In the genomic region with DNA sequence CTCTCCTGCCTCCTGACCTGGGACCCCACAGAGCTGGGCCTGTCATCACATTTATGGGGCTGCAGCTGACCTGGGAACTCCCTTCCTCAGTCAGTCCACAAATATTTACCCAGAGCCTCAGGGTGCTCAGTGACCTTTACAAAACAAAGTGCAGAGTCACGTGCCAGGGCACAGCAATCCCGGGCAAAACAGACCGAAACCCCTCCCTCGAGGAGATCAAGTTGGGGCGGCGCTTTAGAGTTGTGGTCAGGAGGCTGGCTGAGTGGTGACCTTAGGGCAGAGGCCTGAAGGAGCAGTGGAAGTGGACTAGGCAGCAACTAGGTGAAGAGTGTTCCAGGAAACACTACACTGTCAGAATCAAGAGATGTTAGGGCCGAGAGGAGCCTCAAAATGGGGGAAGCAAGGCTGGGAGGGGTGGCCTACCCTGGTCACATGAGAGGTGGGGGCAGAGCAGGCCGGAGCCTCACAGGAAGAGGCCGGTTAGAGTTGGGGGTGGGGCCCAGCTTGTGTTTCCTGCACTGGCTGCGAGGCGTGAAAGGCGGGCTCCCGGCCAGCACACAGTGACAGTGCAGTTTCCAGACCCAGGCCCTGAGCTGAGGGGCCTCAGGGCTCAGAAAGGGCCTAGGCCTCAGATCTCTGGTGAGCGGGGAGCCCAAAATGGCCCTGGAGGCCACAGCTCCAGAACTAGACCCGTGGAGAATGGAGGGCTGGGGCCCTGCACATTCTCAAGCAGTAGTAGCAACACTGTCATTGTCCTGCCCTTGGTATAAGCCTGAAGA, we compare ENCODE assay signal across 8 cellular contexts. TPM values are rescaled to one million over a fixed set of nuclear protein-coding genes. Genes with fewer than 3 reads are reported as not detected.
A peak's percentile ranks its signal among the peaks of the same experiment; 100 is the strongest.
DNase-seq lines count a peak whose midpoint lies in the region; TF ChIP-seq lines count a peak whose summit lies in the region.

No MANE protein-coding gene starts in this region.

- peaks cover 5% of the 10 kb centered on the region for H3K9me3 Mint-ChIP-seq in activated naive CD8-positive, alpha-beta T cell treated with anti-CD3 and anti-CD28 coated beads for 36 hours

- H3K36me3 ChIP-seq in HEK293 (ENCODE audit: control insufficient read depth in 2 of 2, insufficient read depth in 1 of 2, low read length in 2 of 2) (peaks cover 0 to 12% of the 10 kb centered on the region in 2 experiments; a peak in 1 of 3 replicates), SK-N-MC (ENCODE audit: insufficient read depth, low read length) (no peaks in the 10 kb centered on the region), ovary (no peaks in the 10 kb centered on the region), tibial artery (peaks cover 8 to 16% (median 9%) of the 10 kb centered on the region in 3 donors)

- H3K27me3 Mint-ChIP-seq in activated naive CD8-positive, alpha-beta T cell treated with anti-CD3 and anti-CD28 coated beads for 36 hours: peaks cover 16% of the 10 kb centered on the region

- H3K4me3 Mint-ChIP-seq in activated naive CD8-positive, alpha-beta T cell treated with anti-CD3 and anti-CD28 coated beads for 36 hours: peak overlapping the region; percentile 100

- peaks cover 58% of the 10 kb centered on the region for H3K4me1 Mint-ChIP-seq in activated naive CD8-positive, alpha-beta T cell treated with anti-CD3 and anti-CD28 coated beads for 36 hours

- peaks cover 24% of the 10 kb centered on the region for H3K36me3 Mint-ChIP-seq in activated naive CD8-positive, alpha-beta T cell treated with anti-CD3 and anti-CD28 coated beads for 36 hours

- POLR2A ChIA-PET in HEK293 (lab: Yijun Ruan, JAX): interaction anchor here (0.6 to 16.9 kb wide), 14 partner anchors 9 to 107 kb away, joined by 3 to 1129 read pairs (median 7); a partner anchor contains a TSS

- no peak for TF ChIP-seq CTCF in HEK293 (tag by site-specific recombination; IDR thresholded peaks at IDR 0.05)
- TF ChIP-seq CTCF in ovary (IDR thresholded peaks at IDR 0.05): no peak
- no peak for TF ChIP-seq CTCF in tibial artery (IDR thresholded peaks at IDR 0.05)

- H3K9ac ChIP-seq in SK-N-MC (ENCODE audit: insufficient read length): peak overlapping the region; percentile 98

- TF ChIP-seq EP300 in ovary (IDR thresholded peaks at IDR 0.05): peak; percentile 71

- DNase-seq in GM03348 (ENCODE audit: low spot score) (peak; percentile 89), NAMALWA (ENCODE audit: low spot score) (peak; percentile 97), SK-N-MC (ENCODE audit: low read depth, low spot score) (peak; percentile 66), head of caudate nucleus (peak; percentile 85 to 97 (median 92)), ovary (peak; percentile 93 to 97 (median 96)), tibial artery (peak; percentile 98)
- peak; percentile 95 for DNase-seq in activated naive CD8-positive, alpha-beta T cell treated with anti-CD3 and anti-CD28 coated beads for 36 hours

- TF ChIP-seq POLR2A in ovary (IDR thresholded peaks at IDR 0.05): peak; percentile 36

- peaks cover 6% of the 10 kb centered on the region for H3K4me1 ChIP-seq in HEK293 (ENCODE audit: control insufficient read depth, insufficient read depth, low read length)
- H3K4me1 ChIP-seq in ovary (ENCODE audit: insufficient read depth): peaks cover 23% of the 10 kb centered on the region
- H3K4me1 ChIP-seq in tibial artery: peaks cover 0 to 59% (median 50%) of the 10 kb centered on the region in 4 donors

- H3K27ac ChIP-seq in HEK293 (ENCODE audit: extremely low read depth, low read depth, low read length) (peak overlapping the region; percentile 98), SK-N-MC (peak overlapping the region; percentile 99), ovary (peak overlapping the region; percentile 96 to 97), tibial artery (peak overlapping the region; percentile 94 to 99)

- H3K4me3 ChIP-seq in HEK293 (ENCODE audit: low read depth, low read length) (peak overlapping the region; percentile 17), SK-N-MC (peak overlapping the region; percentile 77), ovary (peak overlapping the region; percentile 86), tibial artery (peak overlapping the region; percentile 67 to 97)

- CTCF ChIA-PET in HEK293 (lab: Yijun Ruan, JAX): interaction anchor here (1.2 to 2.5 kb wide), 4 partner anchors 31 to 91 kb away, joined by 3 to 10 read pairs (median 8); a partner anchor contains a TSS

- intact Hi-C loops in head of caudate nucleus (cut with DNase I): loop anchor here (5.0 kb wide), 2 partner anchors 37 to 88 kb away; a partner anchor contains a TSS
- intact Hi-C loops in ovary (cut with DNase I): loop anchor here in 2 of 4 donors (5.0 kb wide), 1 partner anchor 37 kb away; a partner anchor contains a TSS
- intact Hi-C loops in tibial artery (cut with DNase I; ENCODE audit: low total_unique reads): loop anchor here (1.0 kb wide), 1 partner anchor 90 kb away; no protein-coding TSS in a partner anchor

- H3K9me3 ChIP-seq in HEK293 (ENCODE audit: control insufficient read depth, insufficient read depth, low read depth, low read length): no peaks in the 10 kb centered on the region
- H3K9me3 ChIP-seq in SK-N-MC (ENCODE audit: low read depth, low read length): no peaks in the 10 kb centered on the region
- no peaks in the 10 kb centered on the region for H3K9me3 ChIP-seq in ovary
- H3K9me3 ChIP-seq in tibial artery: no peaks in the 10 kb centered on the region

- peak overlapping the region; percentile 99 for H3K27ac Mint-ChIP-seq in activated naive CD8-positive, alpha-beta T cell treated with anti-CD3 and anti-CD28 coated beads for 36 hours

- WGBS in ovary, 3 donors: 3 to 4% (median 3%) methylated on average over 15 of the region's 15 CpGs

- no peaks in the 10 kb centered on the region for H3K27me3 ChIP-seq in ovary
- H3K27me3 ChIP-seq in tibial artery: no peaks in the 10 kb centered on the region

TF ChIP-seq in HEK293, 187 proteins besides CTCF, POLR2A, EP300 and RAD21 (continues in another document):
- no peak for TF ChIP-seq ZNF292 (tag by site-specific recombination; IDR thresholded peaks at IDR 0.05; ENCODE audit: borderline replicate concordance, low read depth)
- TF ChIP-seq, protein P1, sequence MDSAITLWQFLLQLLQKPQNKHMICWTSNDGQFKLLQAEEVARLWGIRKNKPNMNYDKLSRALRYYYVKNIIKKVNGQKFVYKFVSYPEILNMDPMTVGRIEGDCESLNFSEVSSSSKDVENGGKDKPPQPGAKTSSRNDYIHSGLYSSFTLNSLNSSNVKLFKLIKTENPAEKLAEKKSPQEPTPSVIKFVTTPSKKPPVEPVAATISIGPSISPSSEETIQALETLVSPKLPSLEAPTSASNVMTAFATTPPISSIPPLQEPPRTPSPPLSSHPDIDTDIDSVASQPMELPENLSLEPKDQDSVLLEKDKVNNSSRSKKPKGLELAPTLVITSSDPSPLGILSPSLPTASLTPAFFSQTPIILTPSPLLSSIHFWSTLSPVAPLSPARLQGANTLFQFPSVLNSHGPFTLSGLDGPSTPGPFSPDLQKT (IDR thresholded peaks at IDR 0.05; ENCODE audit: borderline replicate concordance, low read depth, low read length): no peak
- TF ChIP-seq ZNF223 (tag by site-specific recombination; IDR thresholded peaks at IDR 0.05): no peak
- no peak for TF ChIP-seq MYNN (tag by site-specific recombination; IDR thresholded peaks at IDR 0.05; ENCODE audit: borderline replicate concordance)
- no peak for TF ChIP-seq REPIN1 (tag by site-specific recombination; IDR thresholded peaks at IDR 0.05; ENCODE audit: low read depth)
- no peak for TF ChIP-seq ZNF23 (tag by site-specific recombination; IDR thresholded peaks at IDR 0.05; ENCODE audit: borderline replicate concordance)
- no peak for TF ChIP-seq HOXD13 (CRISPR knock-in tag; IDR thresholded peaks at IDR 0.05; ENCODE audit: borderline replicate concordance)
- TF ChIP-seq YY1 (tag by site-specific recombination; IDR thresholded peaks at IDR 0.05): no peak; the same call in 1 of the 2 replicates
- TF ChIP-seq, protein P2, sequence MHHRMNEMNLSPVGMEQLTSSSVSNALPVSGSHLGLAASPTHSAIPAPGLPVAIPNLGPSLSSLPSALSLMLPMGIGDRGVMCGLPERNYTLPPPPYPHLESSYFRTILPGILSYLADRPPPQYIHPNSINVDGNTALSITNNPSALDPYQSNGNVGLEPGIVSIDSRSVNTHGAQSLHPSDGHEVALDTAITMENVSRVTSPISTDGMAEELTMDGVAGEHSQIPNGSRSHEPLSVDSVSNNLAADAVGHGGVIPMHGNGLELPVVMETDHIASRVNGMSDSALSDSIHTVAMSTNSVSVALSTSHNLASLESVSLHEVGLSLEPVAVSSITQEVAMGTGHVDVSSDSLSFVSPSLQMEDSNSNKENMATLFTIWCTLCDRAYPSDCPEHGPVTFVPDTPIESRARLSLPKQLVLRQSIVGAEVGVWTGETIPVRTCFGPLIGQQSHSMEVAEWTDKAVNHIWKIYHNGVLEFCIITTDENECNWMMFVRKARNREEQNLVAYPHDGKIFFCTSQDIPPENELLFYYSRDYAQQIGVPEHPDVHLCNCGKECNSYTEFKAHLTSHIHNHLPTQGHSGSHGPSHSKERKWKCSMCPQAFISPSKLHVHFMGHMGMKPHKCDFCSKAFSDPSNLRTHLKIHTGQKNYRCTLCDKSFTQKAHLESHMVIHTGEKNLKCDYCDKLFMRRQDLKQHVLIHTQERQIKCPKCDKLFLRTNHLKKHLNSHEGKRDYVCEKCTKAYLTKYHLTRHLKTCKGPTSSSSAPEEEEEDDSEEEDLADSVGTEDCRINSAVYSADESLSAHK (tag by site-specific recombination; IDR thresholded peaks at IDR 0.05): peak; percentile 53
- peak; percentile 62; the same call in 1 of the 2 replicates for TF ChIP-seq KLF1 (tag by site-specific recombination; IDR thresholded peaks at IDR 0.05)
- no peak for TF ChIP-seq ZNF707 (tag by site-specific recombination; IDR thresholded peaks at IDR 0.05)
- TF ChIP-seq ZNF214 (tag by site-specific recombination; IDR thresholded peaks at IDR 0.05; ENCODE audit: borderline replicate concordance): no peak
- peak; percentile 85 for TF ChIP-seq ZSCAN16 (tag by site-specific recombination; IDR thresholded peaks at IDR 0.05)
- peak; percentile 74 for TF ChIP-seq ZBTB17 (tag by site-specific recombination; IDR thresholded peaks at IDR 0.05)
- no peak for TF ChIP-seq ZNF354C (tag by site-specific recombination; IDR thresholded peaks at IDR 0.05; ENCODE audit: borderline replicate concordance, low read depth)
- no peak for TF ChIP-seq ZNF747 (tag by site-specific recombination; IDR thresholded peaks at IDR 0.05)
- TF ChIP-seq ZNF501 (tag by site-specific recombination; IDR thresholded peaks at IDR 0.05): peak; percentile 54; the same call in 1 of the 2 replicates

RNA-seq across cellular contexts. Expression of a gene that starts 3.7 kb away (rescaled TPM):
- total RNA-seq in activated naive CD8-positive, alpha-beta T cell treated with anti-CD3 and anti-CD28 coated beads for 36 hours: 100 to 1,000 TPM; 136 to 155 TPM
- total RNA-seq in ovary: 100 to 1,000 TPM; 175 to 850 (median 372) TPM
- polyA plus RNA-seq in ovary: 100 to 1,000 TPM; 216 to 268 TPM

RNA-seq across cellular contexts. Expression of a gene that starts 32.4 kb away (rescaled TPM):
- total RNA-seq in activated naive CD8-positive, alpha-beta T cell treated with anti-CD3 and anti-CD28 coated beads for 36 hours: 10 to 100 TPM; 33.1 to 36.3 TPM
- total RNA-seq in ovary: 10 to 100 TPM; 21.2 to 41.7 (median 25.5) TPM
- 10 to 100 TPM in 1 of 2 donors, 1 to 10 TPM in 1; 4.3 to 15.8 TPM for polyA plus RNA-seq in ovary

RNA-seq across cellular contexts. Expression of a gene that starts 36.4 kb away (rescaled TPM):
- total RNA-seq in activated naive CD8-positive, alpha-beta T cell treated with anti-CD3 and anti-CD28 coated beads for 36 hours: 10 to 100 TPM; 15.4 to 15.7 TPM
- total RNA-seq in ovary: 1 to 10 TPM; 3.2 to 8.7 (median 4.6) TPM
- polyA plus RNA-seq in ovary: 1 to 10 TPM; 2.7 to 3.4 TPM

Comparison
In these comparisons a context has a peak if more than half of its experiments do, and no peak if none do; other contexts are left out.
1. Peak in every context shown above with its lines: DNase-seq, H3K4me3 ChIP-seq and H3K27ac ChIP-seq.
2. H3K4me3 ChIP-seq: peak in every context shown above with its lines; median percentile 86 in ovary; 82 in tibial artery; 77 in SK-N-MC; 17 in HEK293.